In the genomic region with DNA sequence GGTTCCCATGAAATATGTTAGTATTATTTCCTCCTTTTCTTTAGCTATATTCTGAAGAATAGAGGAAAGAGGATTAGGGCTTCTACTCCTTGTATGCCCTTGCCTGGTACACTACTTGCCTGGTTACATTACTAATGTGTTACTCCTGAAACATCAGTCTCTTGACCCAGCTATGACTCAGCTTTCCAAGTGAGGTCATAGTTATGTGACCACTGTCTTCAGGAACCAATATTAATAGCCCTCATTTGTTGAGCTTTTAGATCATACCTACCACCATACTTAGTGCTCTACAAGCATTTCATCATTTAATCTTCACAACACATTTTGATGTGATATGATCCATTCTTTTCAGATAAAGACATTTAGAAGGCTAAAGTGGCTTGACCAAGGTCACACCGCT, we compare ENCODE assay signal across 9 cellular contexts.
DNase-seq lines count a peak whose midpoint lies in the region; ATAC-seq and TF ChIP-seq lines count a peak whose summit lies in the region.
"Had no signal": no experiment of that assay in that cellular context is flagged by ENCODE, and none has a peak within 500 bp of the region (broad histone marks: within the 10 kb centered on the region; RNA-seq: fewer than 3 reads in every experiment).

No MANE protein-coding gene starts in this region.

- ATAC-seq in GM18502 (IDR thresholded peaks at IDR 0.05; ENCODE audit: poor library complexity, unreplicated experiment), result peak; percentile 53
- peak; percentile 57 for ATAC-seq in HG02981 (IDR thresholded peaks at IDR 0.05; ENCODE audit: unreplicated experiment)

- TF ChIP-seq CTCF in progenitor cell of endocrine pancreas (IDR thresholded peaks at IDR 0.05; ENCODE audit: unreplicated experiment) (no peak), glutamatergic neuron (IDR thresholded peaks at IDR 0.05; ENCODE audit: partially characterized antibody, unreplicated experiment) (no peak)

- H3K4me1 ChIP-seq in adipocyte (ENCODE audit: control insufficient read depth, insufficient read depth, low read length), result peaks cover 38% of the 10 kb centered on the region

- H3K36me3 ChIP-seq in adipocyte (ENCODE audit: control insufficient read depth, insufficient read depth, low read length, severe bottlenecking), result no peaks in the 10 kb centered on the region

- H3K9me3 ChIP-seq in adipocyte (ENCODE audit: control insufficient read depth, low read length), result no peaks in the 10 kb centered on the region

- DNase-seq in adipocyte (ENCODE audit: low read depth), result peak; percentile 46
- DNase-seq in progenitor cell of endocrine pancreas (ENCODE audit: low spot score, unreplicated experiment), result no peak
- no peak for DNase-seq in putamen (ENCODE audit: low spot score)
- DNase-seq in amygdala (lab: John Stamatoyannopoulos, UW), result no peak
- no peak for DNase-seq in glutamatergic neuron
- DNase-seq in DMS79 treated with DMSO at 0.1 percent for 48 hours (lab: John Stamatoyannopoulos, UW), result no peak

- H3K4me1 Mint-ChIP-seq in progenitor cell of endocrine pancreas (ENCODE audit: low read depth) (peaks cover 24% of the 10 kb centered on the region), glutamatergic neuron (ENCODE audit: low read depth, unreplicated experiment) (peaks cover 5% of the 10 kb centered on the region)

- H3K4me3 Mint-ChIP-seq in progenitor cell of endocrine pancreas (ENCODE audit: low read depth), result no peak overlapping the region
- no peak overlapping the region for H3K4me3 Mint-ChIP-seq in glutamatergic neuron (ENCODE audit: unreplicated experiment)
- H3K4me3 Mint-ChIP-seq: activated naive CD8-positive, alpha-beta T cell had no signal

- H3K27ac Mint-ChIP-seq in progenitor cell of endocrine pancreas (peak overlapping the region; percentile 56), glutamatergic neuron (ENCODE audit: unreplicated experiment) (no peak overlapping the region)
- H3K27ac Mint-ChIP-seq: activated naive CD8-positive, alpha-beta T cell had no signal

- H3K9me3 Mint-ChIP-seq in progenitor cell of endocrine pancreas (ENCODE audit: low read depth) (no peaks in the 10 kb centered on the region), glutamatergic neuron (ENCODE audit: unreplicated experiment) (no peaks in the 10 kb centered on the region)

- H3K9ac ChIP-seq in adipocyte (ENCODE audit: low read length), result no peak overlapping the region

- H3K27me3 Mint-ChIP-seq in progenitor cell of endocrine pancreas, result no peaks in the 10 kb centered on the region
- no peaks in the 10 kb centered on the region for H3K27me3 Mint-ChIP-seq in glutamatergic neuron (ENCODE audit: unreplicated experiment)
- H3K27me3 Mint-ChIP-seq: activated naive CD8-positive, alpha-beta T cell had no signal

- no peak overlapping the region for H3K4me3 ChIP-seq in adipocyte (ENCODE audit: low read length)

- H3K27me3 ChIP-seq in adipocyte (replicated peaks; ENCODE audit: control insufficient read depth, insufficient read depth, low read length), result no peaks in the 10 kb centered on the region

- H3K36me3 Mint-ChIP-seq in progenitor cell of endocrine pancreas (ENCODE audit: insufficient read depth) (no peaks in the 10 kb centered on the region), glutamatergic neuron (ENCODE audit: unreplicated experiment) (no peaks in the 10 kb centered on the region)
- H3K36me3 Mint-ChIP-seq: activated naive CD8-positive, alpha-beta T cell had no signal
